ENCODE assay signal across 18 cellular contexts in the genomic region with DNA sequence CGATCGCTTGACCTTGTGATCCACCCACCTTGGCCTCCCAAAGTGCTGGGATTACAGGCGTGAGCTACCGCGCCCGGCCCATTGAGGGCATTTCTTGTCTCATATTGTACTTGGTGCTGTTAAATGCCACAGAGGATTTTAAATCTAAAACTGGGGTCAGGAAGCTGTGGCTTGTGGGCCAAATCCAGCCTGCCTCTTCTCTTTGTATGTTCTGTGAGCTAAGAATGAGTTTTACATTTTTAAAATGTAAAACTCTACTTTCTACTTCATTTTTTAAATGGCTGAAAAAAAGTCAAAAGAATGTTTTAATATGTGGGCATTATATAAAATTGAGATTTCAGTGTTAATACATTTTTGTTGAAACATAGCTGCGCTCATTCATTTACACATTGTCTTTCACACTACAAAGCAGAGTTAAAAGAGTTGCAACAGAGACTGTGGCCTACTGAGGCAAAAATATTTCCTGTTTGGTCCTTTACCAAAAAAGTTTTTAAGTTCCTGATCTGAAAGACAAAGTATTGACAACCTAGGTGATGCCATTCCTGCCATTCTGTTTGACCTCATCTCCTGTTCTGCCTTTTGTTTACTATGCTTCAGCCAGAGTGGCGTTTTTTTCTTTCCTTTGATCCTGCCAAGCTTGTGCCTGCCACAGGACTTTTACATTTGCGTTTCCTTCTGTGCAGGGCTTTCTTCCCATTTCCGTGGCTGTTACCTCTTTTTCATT. TPM values are rescaled to one million over a fixed set of nuclear protein-coding genes. Genes with fewer than 3 reads are reported as not detected.
A peak's percentile ranks its signal among the peaks of the same experiment; 100 is the strongest.
DNase-seq lines count a peak whose midpoint lies in the region; ATAC-seq and TF ChIP-seq lines count a peak whose summit lies in the region.
"Had no signal": no experiment of that assay in that cellular context is flagged by ENCODE, and none has a peak within 500 bp of the region (broad histone marks: within the 10 kb centered on the region; RNA-seq: fewer than 3 reads in every experiment).

No MANE protein-coding gene starts in this region.

- no peaks in the 10 kb centered on the region for H3K27me3 Mint-ChIP-seq in activated CD4-positive, alpha-beta T cell treated with anti-CD3 and anti-CD28 coated beads for 36 hours
- H3K27me3 Mint-ChIP-seq in H9 (ENCODE audit: low read depth): no peaks in the 10 kb centered on the region
- H3K27me3 Mint-ChIP-seq in activated naive CD8-positive, alpha-beta T cell treated with anti-CD3 and anti-CD28 coated beads, Interleukin-2, amount 50 U/mL, for 24 hours: no peaks in the 10 kb centered on the region
- no peaks in the 10 kb centered on the region for H3K27me3 Mint-ChIP-seq in naive thymus-derived CD4-positive, alpha-beta T cell

- POLR2A ChIA-PET in activated CD4-positive, alpha-beta T cell treated with anti-CD3 and anti-CD28 coated beads for 36 hours (lab: Charles Lee): no interaction called here
- POLR2A ChIA-PET in naive thymus-derived CD4-positive, alpha-beta T cell (lab: Charles Lee): interaction anchor here (0.7 kb wide), 1 partner anchor 49 kb away, joined by 3 read pairs; no protein-coding TSS in a partner anchor
- POLR2A ChIA-PET in A673 (lab: Charles Lee; ENCODE audit: low non-redundant PET): no interaction called here

- H2BK120ac ChIP-seq in H9 (ENCODE audit: low read depth, low read length, poor library complexity, severe bottlenecking): no peak overlapping the region

- no peak overlapping the region for H3T11ph ChIP-seq in H9 (ENCODE audit: low read length)

- no peak for ATAC-seq in activated CD4-positive, alpha-beta T cell treated with anti-CD3 and anti-CD28 coated beads for 36 hours
- ATAC-seq in activated naive CD8-positive, alpha-beta T cell treated with anti-CD3 and anti-CD28 coated beads, Interleukin-2, amount 50 U/mL, for 24 hours: peak; percentile 41
- peak; percentile 88 for ATAC-seq in naive thymus-derived CD4-positive, alpha-beta T cell
- no peak for ATAC-seq in HG03025 (IDR thresholded peaks at IDR 0.05; ENCODE audit: low FRiP score, unreplicated experiment)
- ATAC-seq: A549, lower lobe of right lung, sciatic nerve had no signal

- H2AFZ ChIP-seq in H9 (ENCODE audit: low read length): no peak overlapping the region

- H3K36me3 ChIP-seq in naive thymus-derived CD4-positive, alpha-beta T cell (ENCODE audit: control insufficient read depth in 2 of 3, insufficient read depth in 3 of 3, low read length in 3 of 3): peaks cover 0 to 5% (median 4%) of the 10 kb centered on the region in 3 experiments
- H3K36me3 ChIP-seq in A673 (ENCODE audit: insufficient read depth, low read length, poor library complexity, severe bottlenecking): peaks cover 15% of the 10 kb centered on the region

- intact Hi-C loops in activated CD4-positive, alpha-beta T cell treated with anti-CD3 and anti-CD28 coated beads for 36 hours (cut with DNase I, micrococcal nuclease): no loop called here
- intact Hi-C loops in naive thymus-derived CD4-positive, alpha-beta T cell (cut with micrococcal nuclease): loop anchor here in 1 of 2 donors (2.0 to 5.0 kb wide), 3 partner anchors 16 to 131 kb away; a partner anchor contains a TSS
- intact Hi-C loops in A673 (cut with micrococcal nuclease; ENCODE audit: unreplicated experiment): no loop called here

- no peaks in the 10 kb centered on the region for H3K23me2 ChIP-seq in H9 (ENCODE audit: insufficient read length, low read depth, low read length, poor library complexity, severe bottlenecking)

- H3K9ac ChIP-seq in H9 (ENCODE audit: extremely low read depth, insufficient read length, low read length): no peak overlapping the region

- no peak overlapping the region for H3K4me3 Mint-ChIP-seq in activated CD4-positive, alpha-beta T cell treated with anti-CD3 and anti-CD28 coated beads for 36 hours
- no peak overlapping the region for H3K4me3 Mint-ChIP-seq in H9
- H3K4me3 Mint-ChIP-seq in activated naive CD8-positive, alpha-beta T cell treated with anti-CD3 and anti-CD28 coated beads, Interleukin-2, amount 50 U/mL, for 24 hours: no peak overlapping the region
- peak overlapping the region; percentile 33 to 75 (median 60) for H3K4me3 Mint-ChIP-seq in naive thymus-derived CD4-positive, alpha-beta T cell

- peak overlapping the region; percentile 31 for H3K4me3 ChIP-seq in naive thymus-derived CD4-positive, alpha-beta T cell (ENCODE audit: low read length)
- no peak overlapping the region for H3K4me3 ChIP-seq in A673 (ENCODE audit: low read depth, low read length, poor library complexity, severe bottlenecking)
- H3K4me3 ChIP-seq: A549, lower lobe of right lung, tibial artery had no signal

- H2BK12ac ChIP-seq in H9 (ENCODE audit: insufficient read length, low read depth, low read length): no peak overlapping the region

- CTCF ChIA-PET in activated CD4-positive, alpha-beta T cell treated with anti-CD3 and anti-CD28 coated beads for 36 hours (lab: Charles Lee): no interaction called here
- CTCF ChIA-PET in naive thymus-derived CD4-positive, alpha-beta T cell (lab: Charles Lee): no interaction called here
- CTCF ChIA-PET in A673 (lab: Charles Lee): no interaction called here

- no peak overlapping the region for H2BK5ac ChIP-seq in H9 (ENCODE audit: insufficient read length, low read length)

- H3K56ac ChIP-seq in H9 (ENCODE audit: insufficient read length, low read depth, low read length): no peak overlapping the region

- H4K5ac ChIP-seq in H9 (ENCODE audit: insufficient read length, low read depth, low read length): no peak overlapping the region

- H3K27me3 ChIP-seq in H9 (ENCODE audit: insufficient read depth, low read length) (no peaks in the 10 kb centered on the region), A673 (replicated peaks; ENCODE audit: insufficient read depth, low read depth, low read length, poor library complexity) (no peaks in the 10 kb centered on the region)
- no peaks in the 10 kb centered on the region for H3K27me3 ChIP-seq in naive thymus-derived CD4-positive, alpha-beta T cell (ENCODE audit: control insufficient read depth in 2 of 2, insufficient read depth in 2 of 2, low read length in 2 of 2)
- H3K27me3 ChIP-seq: tibial artery had no signal

- H3K4me2 ChIP-seq in H9 (ENCODE audit: insufficient read depth, insufficient read length, low read length): no peak overlapping the region
- H3K4me2 ChIP-seq: A549 had no signal

- H3K27ac ChIP-seq in H9 (ENCODE audit: insufficient read length, low read depth, low read length) (no peak overlapping the region), A673 (ENCODE audit: low read depth, low read length, poor library complexity, severe bottlenecking) (no peak overlapping the region)
- peak overlapping the region; percentile 41 for H3K27ac ChIP-seq in naive thymus-derived CD4-positive, alpha-beta T cell (ENCODE audit: low read depth, low read length)
- H3K27ac ChIP-seq: A549, lower lobe of right lung, tibial artery had no signal

- H3K4me1 Mint-ChIP-seq in activated CD4-positive, alpha-beta T cell treated with anti-CD3 and anti-CD28 coated beads for 36 hours: peaks cover 54% of the 10 kb centered on the region
- peaks cover 30 to 40% of the 10 kb centered on the region in 2 experiments for H3K4me1 Mint-ChIP-seq in H9
- H3K4me1 Mint-ChIP-seq in activated naive CD8-positive, alpha-beta T cell treated with anti-CD3 and anti-CD28 coated beads, Interleukin-2, amount 50 U/mL, for 24 hours: peaks cover 59% of the 10 kb centered on the region
- peaks cover 19 to 64% (median 57%) of the 10 kb centered on the region in 7 donors for H3K4me1 Mint-ChIP-seq in naive thymus-derived CD4-positive, alpha-beta T cell

- no peak overlapping the region for H3K18ac ChIP-seq in H9 (ENCODE audit: insufficient read length, low read depth, low read length)

- peaks cover 45% of the 10 kb centered on the region for H3K36me3 Mint-ChIP-seq in activated CD4-positive, alpha-beta T cell treated with anti-CD3 and anti-CD28 coated beads for 36 hours (ENCODE audit: low read depth)
- peaks cover 2 to 21% (median 8%) of the 10 kb centered on the region in 3 experiments; a peak in 4 of 7 replicates for H3K36me3 Mint-ChIP-seq in H9 (ENCODE audit: insufficient read depth in 1 of 3, low read depth in 3 of 3)
- H3K36me3 Mint-ChIP-seq in activated naive CD8-positive, alpha-beta T cell treated with anti-CD3 and anti-CD28 coated beads, Interleukin-2, amount 50 U/mL, for 24 hours (ENCODE audit: low read depth): peaks cover 45% of the 10 kb centered on the region
- H3K36me3 Mint-ChIP-seq in naive thymus-derived CD4-positive, alpha-beta T cell: peaks cover under 1 to 27% (median 22%) of the 10 kb centered on the region in 5 donors

- no peaks in the 10 kb centered on the region for H3K79me1 ChIP-seq in H9 (ENCODE audit: insufficient read depth, low read depth, low read length, poor library complexity, severe bottlenecking)

- H3K4ac ChIP-seq in H9 (ENCODE audit: low read depth, low read length): no peak overlapping the region

- no peaks in the 10 kb centered on the region for H3K9me3 Mint-ChIP-seq in activated CD4-positive, alpha-beta T cell treated with anti-CD3 and anti-CD28 coated beads for 36 hours (ENCODE audit: low read depth)
- no peaks in the 10 kb centered on the region for H3K9me3 Mint-ChIP-seq in H9
- H3K9me3 Mint-ChIP-seq in activated naive CD8-positive, alpha-beta T cell treated with anti-CD3 and anti-CD28 coated beads, Interleukin-2, amount 50 U/mL, for 24 hours: no peaks in the 10 kb centered on the region
- H3K9me3 Mint-ChIP-seq in naive thymus-derived CD4-positive, alpha-beta T cell: peaks cover 0 to 2% (median 0%) of the 10 kb centered on the region in 11 donors

- no peak overlapping the region for H3K14ac ChIP-seq in H9 (ENCODE audit: insufficient read depth, low read length)

- H4K20me1 ChIP-seq in H9 (ENCODE audit: control insufficient read depth, insufficient read depth, insufficient read length): no peaks in the 10 kb centered on the region

- BruUV-seq in A673 (replicated peaks; lab: Mats Ljungman, UMichigan): no TSS peak

- no CpG with 5 or more reads among the region's 10 CpGs for WGBS in H9 (ENCODE audit: extremely low coverage, insufficient read length, low lambda C conversion rate)

- H3K9me3 ChIP-seq in H9 (ENCODE audit: control insufficient read depth, low read depth, low read length) (no peaks in the 10 kb centered on the region), A673 (ENCODE audit: low read depth, low read length, poor library complexity, severe bottlenecking) (no peaks in the 10 kb centered on the region)
- no peaks in the 10 kb centered on the region for H3K9me3 ChIP-seq in naive thymus-derived CD4-positive, alpha-beta T cell (ENCODE audit: control insufficient read depth in 2 of 3, low read length in 3 of 3)
- H3K9me3 ChIP-seq: A549, lower lobe of right lung, tibial artery had no signal

- no peak for DNase-seq in activated CD4-positive, alpha-beta T cell treated with anti-CD3 and anti-CD28 coated beads for 36 hours
- no peak for DNase-seq in activated CD4-positive, alpha-beta T cell treated with anti-CD3 and anti-CD28 coated beads, Interleukin-2, amount 50 U/mL, for 4 hours
- DNase-seq in H9: no peak
- peak; percentile 9 for DNase-seq in activated naive CD8-positive, alpha-beta T cell treated with anti-CD3 and anti-CD28 coated beads, Interleukin-2, amount 50 U/mL, for 24 hours
- DNase-seq in naive thymus-derived CD4-positive, alpha-beta T cell: peak in 7 of 9 donors; percentile 43 to 71 (median 63)
- DNase-seq in A673 (ENCODE audit: low spot score): no peak
- no peak for DNase-seq in ureter (ENCODE audit: low spot score)
- DNase-seq: foreskin melanocyte, lower lobe of right lung, NCI-H1048, NCI-H2107, NCI-H774, occipital lobe, T1000, tibial artery had no signal

- no peaks in the 10 kb centered on the region for H3K79me2 ChIP-seq in H9 (ENCODE audit: insufficient read depth, low read length)

- no peak overlapping the region for H3K23ac ChIP-seq in H9 (ENCODE audit: insufficient read length, low read depth, low read length)

- no peaks in the 10 kb centered on the region; the same call in 1 of the 2 replicates for H3K4me1 ChIP-seq in H9 (ENCODE audit: insufficient read depth, low read length)
- peaks cover 0 to 26% of the 10 kb centered on the region in 2 donors for H3K4me1 ChIP-seq in naive thymus-derived CD4-positive, alpha-beta T cell (ENCODE audit: control insufficient read depth in 2 of 2, insufficient read depth in 2 of 2, low read length in 2 of 2)
- H3K4me1 ChIP-seq in A673 (ENCODE audit: insufficient read depth, low read length, poor library complexity, severe bottlenecking): no peaks in the 10 kb centered on the region
- H3K4me1 ChIP-seq: A549, tibial artery had no signal

- no peak overlapping the region for H2BK15ac ChIP-seq in H9 (ENCODE audit: low read depth, low read length)

- no peak overlapping the region for H2AK5ac ChIP-seq in H9 (ENCODE audit: insufficient read length, low read length)

- H3K27ac Mint-ChIP-seq in activated CD4-positive, alpha-beta T cell treated with anti-CD3 and anti-CD28 coated beads for 36 hours: peak overlapping the region; percentile 21
- peak overlapping the region; percentile 3 to 91 (median 4); a peak in 5 of 7 replicates for H3K27ac Mint-ChIP-seq in H9
- H3K27ac Mint-ChIP-seq in activated naive CD8-positive, alpha-beta T cell treated with anti-CD3 and anti-CD28 coated beads, Interleukin-2, amount 50 U/mL, for 24 hours: peak overlapping the region; percentile 49
- peak overlapping the region; percentile 57 to 94 (median 83) for H3K27ac Mint-ChIP-seq in naive thymus-derived CD4-positive, alpha-beta T cell

- no peak overlapping the region for H2BK20ac ChIP-seq in H9 (ENCODE audit: low read depth, low read length, poor library complexity, severe bottlenecking)

- no peak overlapping the region for H4K8ac ChIP-seq in H9 (replicated peaks; ENCODE audit: insufficient read length, low read depth, low read length)

- no peak for TF ChIP-seq CTCF in H9 (conservative IDR thresholded peaks at IDR 0.05)
- TF ChIP-seq CTCF in A673 (conservative IDR thresholded peaks at IDR 0.05; ENCODE audit: low read depth, low read length): no peak

- no peak overlapping the region for H4K91ac ChIP-seq in H9 (ENCODE audit: insufficient read length, low read depth, low read length)

RNA-seq across cellular contexts. Expression of a gene that starts 50.4 kb away (rescaled TPM):
- 100 to 1,000 TPM; 141 to 150 TPM for total RNA-seq in activated CD4-positive, alpha-beta T cell treated with anti-CD3 and anti-CD28 coated beads for 36 hours
- total RNA-seq in H9 (2021): 104 and 109 TPM in 2 replicates
- 100 to 1,000 TPM; 139 to 221 (median 202) TPM for total RNA-seq in naive thymus-derived CD4-positive, alpha-beta T cell
- polyA plus RNA-seq in naive thymus-derived CD4-positive, alpha-beta T cell: 10 to 100 TPM; 60.3 to 75.1 TPM
- 213 and 230 TPM in 2 replicates for total RNA-seq in A673 (2021)
- total RNA-seq in ureter: 211 TPM

Comparison
In these comparisons a context has a peak if more than half of its experiments do, and no peak if none do; other contexts are left out.
1. ATAC-seq: peak in activated naive CD8-positive, alpha-beta T cell treated with anti-CD3 and anti-CD28 coated beads, Interleukin-2, amount 50 U/mL, for 24 hours (single experiment) and naive thymus-derived CD4-positive, alpha-beta T cell (single experiment); none in activated CD4-positive, alpha-beta T cell treated with anti-CD3 and anti-CD28 coated beads for 36 hours (single experiment) and HG03025 (single experiment).
2. DNase-seq: peak in activated naive CD8-positive, alpha-beta T cell treated with anti-CD3 and anti-CD28 coated beads, Interleukin-2, amount 50 U/mL, for 24 hours (single experiment) and naive thymus-derived CD4-positive, alpha-beta T cell (7 of 9); none in activated CD4-positive, alpha-beta T cell treated with anti-CD3 and anti-CD28 coated beads for 36 hours (single experiment), activated CD4-positive, alpha-beta T cell treated with anti-CD3 and anti-CD28 coated beads, Interleukin-2, amount 50 U/mL, for 4 hours (0 of 2), H9 (single experiment), A673 (single experiment) and ureter (single experiment).
3. H3K27ac Mint-ChIP-seq: peak in every context shown above with its lines; median percentile 83 in naive thymus-derived CD4-positive, alpha-beta T cell; 49 in activated naive CD8-positive, alpha-beta T cell treated with anti-CD3 and anti-CD28 coated beads, Interleukin-2, amount 50 U/mL, for 24 hours; 21 in activated CD4-positive, alpha-beta T cell treated with anti-CD3 and anti-CD28 coated beads for 36 hours; 4 in H9.
4. H3K4me3 Mint-ChIP-seq: peak in naive thymus-derived CD4-positive, alpha-beta T cell (10 of 10); none in activated CD4-positive, alpha-beta T cell treated with anti-CD3 and anti-CD28 coated beads for 36 hours (single experiment), H9 (0 of 2) and activated naive CD8-positive, alpha-beta T cell treated with anti-CD3 and anti-CD28 coated beads, Interleukin-2, amount 50 U/mL, for 24 hours (single experiment).